In genomic region chr16:82639666-82640336, GRCh38 we compare ENCODE assay signal across 8 cellular contexts. TPM values are rescaled to one million over a fixed set of nuclear protein-coding genes. Genes with fewer than 3 reads are reported as not detected.
DNase-seq lines count a peak whose midpoint lies in the region; ATAC-seq, FAIRE-seq and TF ChIP-seq lines count a peak whose summit lies in the region.

No MANE protein-coding gene starts in this region.

- intact Hi-C loops in body of pancreas (cut with DNase I) (no loop called here), left colon (cut with DNase I, micrococcal nuclease) (no loop called here)

- WGBS in body of pancreas, 2 donors = 17 to 19% methylated on average over 9 of the region's 9 CpGs

- H3K4me3 ChIP-seq in AG04449 (ENCODE audit: low read depth, low read length) = no peak overlapping the region
- H3K4me3 ChIP-seq in body of pancreas = no peak overlapping the region

- no peak for TF ChIP-seq POLR2A in GM12892 (IDR thresholded peaks at IDR 0.05; ENCODE audit: low read depth, low read length)
- TF ChIP-seq POLR2A in body of pancreas (IDR thresholded peaks at IDR 0.05) = no peak

- no peaks in the 10 kb centered on the region for H3K9me3 ChIP-seq in body of pancreas

- CTCF ChIA-PET in AG04449 (lab: Yijun Ruan, JAX) = interaction anchor here (0.6 to 9.7 kb wide), 46 partner anchors 8 to 1287 kb away, joined by 3 to 145 read pairs (median 4); partner anchors contain the start of gene CDH13

- FAIRE-seq in GM12892 (lab: Jason Lieb, UNC) = peak; percentile 77

- no peaks in the 10 kb centered on the region for H3K27me3 ChIP-seq in body of pancreas

- no peaks in the 10 kb centered on the region for H3K36me3 ChIP-seq in body of pancreas (replicated peaks in 1 of 2; ENCODE audit: insufficient read depth in 1 of 2, low read depth in 2 of 2)

- TF ChIP-seq CTCF in AG04449 (IDR thresholded peaks at IDR 0.05; ENCODE audit: insufficient read depth, low read length, missing control alignments) (peak; percentile 76), body of pancreas (IDR thresholded peaks at IDR 0.05) (peak in 6 of 7 experiments; percentile 45 to 64 (median 56))

- DNase-seq in AG04449 (ENCODE audit: low read depth, low spot score) (no peak), GM12892 (ENCODE audit: insufficient read length) (no peak), body of pancreas (peak; percentile 26 to 64 (median 36)), left colon (peak; percentile 45 to 80)
- DNase-seq in stimulated activated CD8-positive, alpha-beta memory T cell treated with anti-CD3 and anti-CD28 coated beads, Interleukin-2, amount 100 ng/mL, for 48 hours (ENCODE audit: low read depth in 2 of 2) = peak; percentile 23 to 31

- ATAC-seq in HG03442 (IDR thresholded peaks at IDR 0.05; ENCODE audit: unreplicated experiment) = peak; percentile 52
- peak; percentile 93 for ATAC-seq in SK-N-SH treated with all-trans-retinoic acid at 6 μM for 48 hours
- ATAC-seq in body of pancreas = no peak
- peak; percentile 57 for ATAC-seq in left colon
- no peak for ATAC-seq in GM19328 (IDR thresholded peaks at IDR 0.05; ENCODE audit: unreplicated experiment)

- H3K4me1 ChIP-seq in body of pancreas = no peaks in the 10 kb centered on the region

- H3K27ac ChIP-seq in body of pancreas = no peak overlapping the region

- POLR2A ChIA-PET in AG04449 (lab: Yijun Ruan, JAX) = interaction anchor here (2.0 kb wide), 1 partner anchor 14 kb away, joined by 4 read pairs; no protein-coding TSS in a partner anchor

TF ChIP-seq in SK-N-SH treated with all-trans-retinoic acid at 6 μM for 48 hours, 23 proteins besides CTCF, POLR2A, EP300 and RAD21:
- TF ChIP-seq ZFP30 (CRISPR knock-in tag; IDR thresholded peaks at IDR 0.05) (no peak), TOX (CRISPR knock-in tag; IDR thresholded peaks at IDR 0.05; ENCODE audit: borderline replicate concordance) (no peak), TCF4 (CRISPR knock-in tag; IDR thresholded peaks at IDR 0.05; ENCODE audit: borderline replicate concordance) (no peak), SNAI2 (CRISPR knock-in tag; IDR thresholded peaks at IDR 0.05) (no peak), TSHZ2 (CRISPR knock-in tag; IDR thresholded peaks at IDR 0.05) (no peak), CREB5 (CRISPR knock-in tag; IDR thresholded peaks at IDR 0.05; ENCODE audit: low read depth) (no peak), ISL1 (CRISPR knock-in tag; IDR thresholded peaks at IDR 0.05) (no peak), ARNTL (CRISPR knock-in tag; IDR thresholded peaks at IDR 0.05; ENCODE audit: borderline replicate concordance, low read depth) (no peak), PATZ1 (CRISPR knock-in tag; IDR thresholded peaks at IDR 0.05; ENCODE audit: borderline replicate concordance) (no peak), ZC3H10 (CRISPR knock-in tag; IDR thresholded peaks at IDR 0.05) (no peak), CSRNP3 (CRISPR knock-in tag; IDR thresholded peaks at IDR 0.05) (no peak), ZNF70 (CRISPR knock-in tag; IDR thresholded peaks at IDR 0.05) (no peak), RARB (CRISPR knock-in tag; IDR thresholded peaks at IDR 0.05) (no peak)

RNA-seq across cellular contexts. Expression of gene CDH13, which starts 13.0 kb away (rescaled TPM):
- 0.53 TPM for polyA plus RNA-seq in GM12892 (2012; ENCODE audit: missing spikeins)
- total RNA-seq in body of pancreas = 1 to 10 TPM in 1 of 2 donors, not detected in 1; 2.9 TPM
- total RNA-seq in left colon = 1 to 10 TPM; 4.1 to 7.1 TPM

Comparison
In these comparisons a context has a peak if more than half of its experiments do, and no peak if none do; other contexts are left out.
1. DNase-seq: peak in body of pancreas (4 of 4), left colon (2 of 2) and stimulated activated CD8-positive, alpha-beta memory T cell treated with anti-CD3 and anti-CD28 coated beads, Interleukin-2, amount 100 ng/mL, for 48 hours (2 of 2); none in AG04449 (single experiment) and GM12892 (single experiment).
2. ATAC-seq: peak in HG03442 (single experiment), SK-N-SH treated with all-trans-retinoic acid at 6 μM for 48 hours (single experiment) and left colon (single experiment); none in body of pancreas (single experiment) and GM19328 (single experiment).